ENCODE assay signal across 8 cellular contexts in the genomic region with DNA sequence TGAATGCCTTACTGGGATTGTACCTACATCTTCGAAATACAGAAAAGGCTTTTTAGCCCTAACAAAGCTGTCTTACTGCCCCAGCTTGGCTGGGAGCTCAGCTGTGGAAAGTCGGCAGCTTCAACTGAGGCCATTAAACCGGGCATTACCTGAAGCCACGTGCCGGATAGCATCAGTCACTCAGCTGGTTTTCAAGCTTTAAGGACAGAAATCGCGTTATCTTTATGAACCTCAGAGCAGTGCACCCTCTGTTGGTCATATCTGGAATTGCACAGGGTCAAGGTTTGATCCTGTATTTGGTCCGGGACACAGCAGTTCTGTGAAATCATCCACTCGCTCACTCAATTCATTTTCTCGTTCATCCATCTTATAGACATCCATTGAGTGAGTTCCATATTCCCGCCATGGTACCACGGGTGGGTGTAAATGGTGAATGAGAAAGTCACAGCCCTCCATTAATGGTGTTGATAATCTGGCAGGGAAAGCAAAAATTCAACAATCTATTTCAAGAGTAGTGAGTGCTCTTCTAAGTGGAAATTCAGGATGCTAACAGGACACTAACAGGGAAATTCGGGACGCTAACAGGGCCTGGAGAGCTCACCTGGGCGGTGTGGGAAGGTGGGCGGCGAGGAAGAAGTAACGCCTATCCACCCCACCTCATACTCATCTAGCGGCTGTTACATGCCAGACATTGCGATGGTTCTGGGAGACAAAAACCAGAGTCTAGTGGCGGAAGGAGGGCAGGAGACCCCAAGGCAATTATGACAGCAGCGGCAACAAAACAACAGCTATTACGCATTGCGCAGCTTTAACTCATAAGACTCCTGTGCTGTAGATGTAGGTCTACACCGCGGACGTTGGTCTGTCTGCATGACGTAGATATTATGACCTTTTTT.
DNase-seq lines count a peak whose midpoint lies in the region; ATAC-seq and TF ChIP-seq lines count a peak whose summit lies in the region.

No MANE protein-coding gene starts in this region.

- H3K4me2 ChIP-seq in PC-9 = no peak overlapping the region

- no peaks in the 10 kb centered on the region for H3K79me2 ChIP-seq in PC-9 (ENCODE audit: low read depth)

- H3K9me3 ChIP-seq in HEK293 (ENCODE audit: control insufficient read depth, insufficient read depth, low read depth, low read length) = no peaks in the 10 kb centered on the region
- no peaks in the 10 kb centered on the region for H3K9me3 ChIP-seq in PC-9 (ENCODE audit: insufficient read depth, low read depth)

- intact Hi-C loops in PC-9 (cut with micrococcal nuclease; ENCODE audit: unreplicated experiment) (loop anchor here (1.0 kb wide), 1 partner anchor 213 kb away; no protein-coding TSS in a partner anchor), sciatic nerve (cut with DNase I) (no loop called here)
- intact Hi-C loops in activated T-helper 2 cell treated with anti-CD3 and anti-CD28 coated beads, Interferon-gamma antibody, Interleukin-2, Interleukin-4, amounts not matched to agents 10 μg/mL and 5 μg/mL and 100 μg/mL, durations not matched to agents 14 hours and 24 hours and 36 hours (cut with micrococcal nuclease) = loop anchor here (1.0 kb wide), 1 partner anchor 213 kb away; no protein-coding TSS in a partner anchor

- TF ChIP-seq CTCF in HEK293 (tag by site-specific recombination; IDR thresholded peaks at IDR 0.05) (peak; percentile 25; the same call in 1 of the 2 replicates), PC-9 (conservative IDR thresholded peaks at IDR 0.05) (peak; percentile 83)

- H3K36me3 Mint-ChIP-seq in activated T-helper 2 cell treated with anti-CD3 and anti-CD28 coated beads, Interferon-gamma antibody, Interleukin-2, Interleukin-4, amounts not matched to agents 10 μg/mL and 5 μg/mL and 100 μg/mL, durations not matched to agents 14 hours and 24 hours and 36 hours (ENCODE audit: low read depth) = no peaks in the 10 kb centered on the region

- H3K9me2 ChIP-seq in PC-9 (ENCODE audit: insufficient read depth) = no peaks in the 10 kb centered on the region

- H3K27ac ChIP-seq in HEK293 (ENCODE audit: extremely low read depth, low read depth, low read length) (no peak overlapping the region), PC-9 (no peak overlapping the region)

- peak; percentile 78 for DNase-seq in COR-L47 (lab: John Stamatoyannopoulos, UW)
- DNase-seq in PC-9 = peak in 1 of 2 experiments; percentile 1
- peak; percentile 22 for DNase-seq in activated T-helper 2 cell treated with anti-CD3 and anti-CD28 coated beads, Interferon-gamma antibody, Interleukin-2, Interleukin-4, amounts not matched to agents 10 μg/mL and 5 μg/mL and 100 μg/mL, durations not matched to agents 14 hours and 24 hours and 36 hours (ENCODE audit: low spot score)
- DNase-seq in germinal center (ENCODE audit: low spot score) = peak; percentile 79
- peak; percentile 66 for DNase-seq in sciatic nerve (ENCODE audit: low spot score)

- H3F3A ChIP-seq in PC-9 (ENCODE audit: insufficient read depth, low read depth) = no peaks in the 10 kb centered on the region

- H3K4me3 Mint-ChIP-seq in activated T-helper 2 cell treated with anti-CD3 and anti-CD28 coated beads, Interferon-gamma antibody, Interleukin-2, Interleukin-4, amounts not matched to agents 10 μg/mL and 5 μg/mL and 100 μg/mL, durations not matched to agents 14 hours and 24 hours and 36 hours (ENCODE audit: low read depth) = no peak overlapping the region

- H3K27me3 Mint-ChIP-seq in activated T-helper 2 cell treated with anti-CD3 and anti-CD28 coated beads, Interferon-gamma antibody, Interleukin-2, Interleukin-4, amounts not matched to agents 10 μg/mL and 5 μg/mL and 100 μg/mL, durations not matched to agents 14 hours and 24 hours and 36 hours (ENCODE audit: low read depth) = no peaks in the 10 kb centered on the region

- H3K27me3 ChIP-seq in PC-9 (ENCODE audit: insufficient read depth, low read depth) = peaks cover 16% of the 10 kb centered on the region; the same call in 1 of the 2 replicates

- no peak overlapping the region for H3K27ac Mint-ChIP-seq in activated T-helper 2 cell treated with anti-CD3 and anti-CD28 coated beads, Interferon-gamma antibody, Interleukin-2, Interleukin-4, amounts not matched to agents 10 μg/mL and 5 μg/mL and 100 μg/mL, durations not matched to agents 14 hours and 24 hours and 36 hours

- BruUV-seq in PC-9 (replicated peaks; lab: Mats Ljungman, UMichigan) = no TSS peak

- no peak overlapping the region for H2AFZ ChIP-seq in PC-9

- H3K4me1 ChIP-seq in HEK293 (ENCODE audit: control insufficient read depth, insufficient read depth, low read length) = no peaks in the 10 kb centered on the region
- H3K4me1 ChIP-seq in PC-9 (replicated peaks; ENCODE audit: insufficient read depth) = no peaks in the 10 kb centered on the region

- H3K36me3 ChIP-seq in HEK293 (ENCODE audit: control insufficient read depth in 2 of 2, insufficient read depth in 1 of 2, low read length in 2 of 2) = no peaks in the 10 kb centered on the region
- no peaks in the 10 kb centered on the region for H3K36me3 ChIP-seq in PC-9 (ENCODE audit: low read depth)

- no peaks in the 10 kb centered on the region for H3K4me1 Mint-ChIP-seq in activated T-helper 2 cell treated with anti-CD3 and anti-CD28 coated beads, Interferon-gamma antibody, Interleukin-2, Interleukin-4, amounts not matched to agents 10 μg/mL and 5 μg/mL and 100 μg/mL, durations not matched to agents 14 hours and 24 hours and 36 hours (ENCODE audit: low read depth)

- ATAC-seq in sciatic nerve (no peak), HG03045 (IDR thresholded peaks at IDR 0.05; ENCODE audit: unreplicated experiment) (no peak), GM19023 (IDR thresholded peaks at IDR 0.05; ENCODE audit: unreplicated experiment) (no peak)

- no peaks in the 10 kb centered on the region for H4K20me1 ChIP-seq in PC-9 (ENCODE audit: insufficient read depth)

- H3K4me3 ChIP-seq in HEK293 (ENCODE audit: low read depth, low read length) (no peak overlapping the region), PC-9 (no peak overlapping the region)

- no peaks in the 10 kb centered on the region for H3K9me3 Mint-ChIP-seq in activated T-helper 2 cell treated with anti-CD3 and anti-CD28 coated beads, Interferon-gamma antibody, Interleukin-2, Interleukin-4, amounts not matched to agents 10 μg/mL and 5 μg/mL and 100 μg/mL, durations not matched to agents 14 hours and 24 hours and 36 hours

- CTCF ChIA-PET in HEK293 (lab: Yijun Ruan, JAX) (interaction anchor here (0.6 to 2.7 kb wide), 40 partner anchors 9 to 445 kb away, joined by 3 to 17 read pairs (median 4); no protein-coding TSS in a partner anchor), PC-9 (lab: Charles Lee) (no interaction called here)

- POLR2A ChIA-PET in HEK293 (lab: Yijun Ruan, JAX) = no interaction called here
- POLR2A ChIA-PET in PC-9 (lab: Charles Lee; ENCODE audit: unreplicated experiment) = no interaction called here

TF ChIP-seq in HEK293, 187 proteins besides CTCF, POLR2A, EP300 and RAD21:
- TF ChIP-seq ZFP69B (tag by site-specific recombination; IDR thresholded peaks at IDR 0.05) (0 out of 2 replicates have a peak, but pooled peaks have one; percentile 39), ZNF473 (tag by site-specific recombination; IDR thresholded peaks at IDR 0.05) (no peak), ZNF654 (tag by site-specific recombination; IDR thresholded peaks at IDR 0.05; ENCODE audit: low read depth) (peak; percentile 40)
- TF ChIP-seq, protein P1, sequence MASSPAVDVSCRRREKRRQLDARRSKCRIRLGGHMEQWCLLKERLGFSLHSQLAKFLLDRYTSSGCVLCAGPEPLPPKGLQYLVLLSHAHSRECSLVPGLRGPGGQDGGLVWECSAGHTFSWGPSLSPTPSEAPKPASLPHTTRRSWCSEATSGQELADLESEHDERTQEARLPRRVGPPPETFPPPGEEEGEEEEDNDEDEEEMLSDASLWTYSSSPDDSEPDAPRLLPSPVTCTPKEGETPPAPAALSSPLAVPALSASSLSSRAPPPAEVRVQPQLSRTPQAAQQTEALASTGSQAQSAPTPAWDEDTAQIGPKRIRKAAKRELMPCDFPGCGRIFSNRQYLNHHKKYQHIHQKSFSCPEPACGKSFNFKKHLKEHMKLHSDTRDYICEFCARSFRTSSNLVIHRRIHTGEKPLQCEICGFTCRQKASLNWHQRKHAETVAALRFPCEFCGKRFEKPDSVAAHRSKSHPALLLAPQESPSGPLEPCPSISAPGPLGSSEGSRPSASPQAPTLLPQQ (tag by site-specific recombination; IDR thresholded peaks at IDR 0.05) = peak; percentile 56
TF ChIP-seq in HEK293: peak in this region for 3.
